In the genomic region with DNA sequence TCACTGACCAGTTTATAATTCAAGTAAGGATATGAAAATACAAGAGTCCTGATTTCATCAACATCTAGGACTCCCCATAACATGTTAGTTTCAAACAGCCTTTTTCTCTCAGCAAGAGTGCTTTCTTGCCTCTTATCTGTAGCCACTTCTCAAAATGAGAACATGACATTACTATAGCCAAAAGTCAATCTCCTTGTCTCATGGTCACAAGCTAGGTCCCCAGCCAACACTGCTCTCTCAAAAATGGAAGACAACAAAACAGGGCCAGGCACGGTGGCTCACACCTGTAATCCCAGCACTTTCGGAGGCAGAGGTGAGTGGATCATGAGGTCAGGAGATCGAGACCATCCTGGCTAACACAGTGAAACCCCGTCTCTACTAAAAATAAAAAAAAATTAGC, we compare ENCODE assay signal across 23 cellular contexts. TPM values are rescaled to one million over a fixed set of nuclear protein-coding genes. Genes with fewer than 3 reads are reported as not detected.
A peak's percentile ranks its signal among the peaks of the same experiment; 100 is the strongest.
DNase-seq lines count a peak whose midpoint lies in the region; ATAC-seq and TF ChIP-seq lines count a peak whose summit lies in the region.
"Had no signal": no experiment of that assay in that cellular context is flagged by ENCODE, and none has a peak within 500 bp of the region (broad histone marks: within the 10 kb centered on the region; RNA-seq: fewer than 3 reads in every experiment).

No MANE protein-coding gene starts in this region.

- TF ChIP-seq POLR2A in gastrocnemius medialis (IDR thresholded peaks at IDR 0.05): no peak

- H3K4me3 ChIP-seq in RWPE2 (ENCODE audit: severe bottlenecking) (no peak overlapping the region), gastrocnemius medialis (no peak overlapping the region)
- H3K4me3 ChIP-seq: smooth muscle cell, thoracic aorta had no signal

- peak overlapping the region; percentile 95 for H3K27ac ChIP-seq in RWPE2 (ENCODE audit: poor library complexity, severe bottlenecking)
- H3K27ac ChIP-seq in gastrocnemius medialis: peak overlapping the region; percentile 76 to 100 (median 94)
- H3K27ac ChIP-seq: thoracic aorta had no signal

- peaks cover 10% of the 10 kb centered on the region for H3K9me3 Mint-ChIP-seq in activated CD8-positive, alpha-beta T cell treated with anti-CD3 and anti-CD28 coated beads, Interleukin-2, amount 10 ng/mL, durations not matched to agents 7 days and 5 days (ENCODE audit: insufficient read depth)
- H3K9me3 Mint-ChIP-seq in activated CD8-positive, alpha-beta T cell treated with anti-CD3 and anti-CD28 coated beads for 36 hours: peaks cover 4% of the 10 kb centered on the region
- H3K9me3 Mint-ChIP-seq in progenitor cell of endocrine pancreas (ENCODE audit: low read depth): peaks cover 14% of the 10 kb centered on the region
- H3K9me3 Mint-ChIP-seq: dendritic cell treated with granulocyte-macrophage colony-stimulating factor and Interleukin-4, amounts not matched to agents 40 ng/mL and 50 ng/mL, for 4 days had no signal

- H3K27ac Mint-ChIP-seq in activated CD8-positive, alpha-beta T cell treated with anti-CD3 and anti-CD28 coated beads, Interleukin-2, amount 10 ng/mL, durations not matched to agents 7 days and 5 days: peak overlapping the region; percentile 26
- no peak overlapping the region for H3K27ac Mint-ChIP-seq in activated CD8-positive, alpha-beta T cell treated with anti-CD3 and anti-CD28 coated beads for 36 hours
- H3K27ac Mint-ChIP-seq in progenitor cell of endocrine pancreas: no peak overlapping the region

- intact Hi-C loops in activated CD8-positive, alpha-beta T cell treated with anti-CD3 and anti-CD28 coated beads for 36 hours (cut with micrococcal nuclease): no loop called here
- intact Hi-C loops in Right ventricle myocardium superior (cut with DNase I) (no loop called here), gastrocnemius medialis (cut with DNase I; ENCODE audit: low total_unique reads) (no loop called here)

- H3K4me1 Mint-ChIP-seq in activated CD8-positive, alpha-beta T cell treated with anti-CD3 and anti-CD28 coated beads, Interleukin-2, amount 10 ng/mL, durations not matched to agents 7 days and 5 days (ENCODE audit: low read depth): peaks cover 26% of the 10 kb centered on the region
- peaks cover 37% of the 10 kb centered on the region for H3K4me1 Mint-ChIP-seq in activated CD8-positive, alpha-beta T cell treated with anti-CD3 and anti-CD28 coated beads for 36 hours (ENCODE audit: low read depth)
- H3K4me1 Mint-ChIP-seq in progenitor cell of endocrine pancreas (ENCODE audit: low read depth): peaks cover 8% of the 10 kb centered on the region

- DNase-seq in activated CD8-positive, alpha-beta T cell treated with anti-CD3 and anti-CD28 coated beads, Interleukin-2, amount 10 ng/mL, durations not matched to agents 7 days and 5 days: no peak
- no peak for DNase-seq in activated CD8-positive, alpha-beta T cell treated with anti-CD3 and anti-CD28 coated beads for 36 hours
- DNase-seq in RWPE2 (ENCODE audit: low spot score): no peak
- DNase-seq in Right ventricle myocardium superior: no peak
- DNase-seq in gastrocnemius medialis: peak in 1 of 2 donors; percentile 29
- no peak for DNase-seq in germinal center (ENCODE audit: low spot score)
- DNase-seq in HuH-7 (ENCODE audit: low spot score): no peak
- no peak for DNase-seq in progenitor cell of endocrine pancreas (ENCODE audit: low spot score, unreplicated experiment)
- DNase-seq: 8988T; activated CD4-positive, alpha-beta T cell treated with anti-CD3 and anti-CD28 coated beads, Interleukin-2, amount 50 U/mL, for 1 hour; activated CD8-positive, alpha-beta memory T cell treated with anti-CD3 and anti-CD28 coated beads, Interleukin-2, amount 50 U/mL, for 4 hours; activated gamma-delta T cell; NCI-H1105; NCI-H2029; NCI-H2227 treated with DMSO at 0.1 percent for 48 hours; NCI-H82; posterior cingulate gyrus; SHP77 treated with DMSO at 0.1 percent for 48 hours; stimulated activated naive CD4-positive, alpha-beta T cell had no signal

- no peaks in the 10 kb centered on the region for H3K9me3 ChIP-seq in RWPE2 (ENCODE audit: severe bottlenecking)
- no peaks in the 10 kb centered on the region for H3K9me3 ChIP-seq in gastrocnemius medialis
- H3K9me3 ChIP-seq: thoracic aorta had no signal

- POLR2A ChIA-PET in activated CD8-positive, alpha-beta T cell treated with anti-CD3 and anti-CD28 coated beads, Interleukin-2, amount 10 ng/mL, durations not matched to agents 7 days and 5 days (lab: Charles Lee): interaction anchor here (1.5 kb wide), 1 partner anchor 17 kb away, joined by 5 read pairs; no protein-coding TSS in a partner anchor
- POLR2A ChIA-PET in activated CD8-positive, alpha-beta T cell treated with anti-CD3 and anti-CD28 coated beads for 36 hours (lab: Charles Lee): interaction anchor here (2.0 to 2.4 kb wide), 2 partner anchors 15 to 102 kb away, joined by 5 to 7 read pairs; partner anchors contain the start of gene RNU4ATAC

- no peak for ATAC-seq in activated CD8-positive, alpha-beta T cell treated with anti-CD3 and anti-CD28 coated beads, Interleukin-2, amount 10 ng/mL, durations not matched to agents 7 days and 5 days
- ATAC-seq in activated CD8-positive, alpha-beta T cell treated with anti-CD3 and anti-CD28 coated beads for 36 hours: no peak
- ATAC-seq in RWPE2 (ENCODE audit: low read depth) (no peak), Right ventricle myocardium superior (ENCODE audit: poor library complexity) (peak; percentile 85), gastrocnemius medialis (peak; percentile 57 to 63)
- ATAC-seq: left lobe of liver had no signal

- H3K4me3 Mint-ChIP-seq in activated CD8-positive, alpha-beta T cell treated with anti-CD3 and anti-CD28 coated beads, Interleukin-2, amount 10 ng/mL, durations not matched to agents 7 days and 5 days: no peak overlapping the region
- no peak overlapping the region for H3K4me3 Mint-ChIP-seq in activated CD8-positive, alpha-beta T cell treated with anti-CD3 and anti-CD28 coated beads for 36 hours
- no peak overlapping the region for H3K4me3 Mint-ChIP-seq in progenitor cell of endocrine pancreas (ENCODE audit: low read depth)
- H3K4me3 Mint-ChIP-seq: dendritic cell treated with granulocyte-macrophage colony-stimulating factor and Interleukin-4, amounts not matched to agents 40 ng/mL and 50 ng/mL, for 4 days had no signal

- TF ChIP-seq CTCF in activated CD8-positive, alpha-beta T cell treated with anti-CD3 and anti-CD28 coated beads for 36 hours (IDR thresholded peaks at IDR 0.05): no peak
- TF ChIP-seq CTCF in RWPE2 (IDR thresholded peaks at IDR 0.05; ENCODE audit: poor library complexity, severe bottlenecking) (no peak), gastrocnemius medialis (IDR thresholded peaks at IDR 0.05 in 4 of 5, conservative IDR thresholded peaks at IDR 0.05 in 1 of 5) (no peak), progenitor cell of endocrine pancreas (IDR thresholded peaks at IDR 0.05; ENCODE audit: unreplicated experiment) (no peak)

- H3K36me3 Mint-ChIP-seq in activated CD8-positive, alpha-beta T cell treated with anti-CD3 and anti-CD28 coated beads, Interleukin-2, amount 10 ng/mL, durations not matched to agents 7 days and 5 days (ENCODE audit: low read depth): peaks cover 13% of the 10 kb centered on the region
- H3K36me3 Mint-ChIP-seq in activated CD8-positive, alpha-beta T cell treated with anti-CD3 and anti-CD28 coated beads for 36 hours (ENCODE audit: low read depth): peaks cover 8% of the 10 kb centered on the region
- peaks cover 13% of the 10 kb centered on the region for H3K36me3 Mint-ChIP-seq in progenitor cell of endocrine pancreas (ENCODE audit: insufficient read depth)

- H3K27me3 ChIP-seq in RWPE2 (ENCODE audit: insufficient read depth, poor library complexity, severe bottlenecking): no peaks in the 10 kb centered on the region
- no peaks in the 10 kb centered on the region for H3K27me3 ChIP-seq in gastrocnemius medialis

- H3K27me3 Mint-ChIP-seq in activated CD8-positive, alpha-beta T cell treated with anti-CD3 and anti-CD28 coated beads, Interleukin-2, amount 10 ng/mL, durations not matched to agents 7 days and 5 days (ENCODE audit: low read depth): no peaks in the 10 kb centered on the region
- H3K27me3 Mint-ChIP-seq in activated CD8-positive, alpha-beta T cell treated with anti-CD3 and anti-CD28 coated beads for 36 hours: no peaks in the 10 kb centered on the region
- H3K27me3 Mint-ChIP-seq in progenitor cell of endocrine pancreas: no peaks in the 10 kb centered on the region
- H3K27me3 Mint-ChIP-seq: dendritic cell treated with granulocyte-macrophage colony-stimulating factor and Interleukin-4, amounts not matched to agents 40 ng/mL and 50 ng/mL, for 4 days had no signal

- H3K4me1 ChIP-seq in RWPE2 (ENCODE audit: insufficient read depth, poor library complexity, severe bottlenecking): peaks cover 30% of the 10 kb centered on the region
- peaks cover 51 to 54% of the 10 kb centered on the region in 2 donors for H3K4me1 ChIP-seq in gastrocnemius medialis

- CTCF ChIA-PET in activated CD8-positive, alpha-beta T cell treated with anti-CD3 and anti-CD28 coated beads, Interleukin-2, amount 10 ng/mL, durations not matched to agents 7 days and 5 days (lab: Charles Lee): interaction anchor here (1.5 kb wide), 1 partner anchor 11 kb away, joined by 4 read pairs; no protein-coding TSS in a partner anchor
- CTCF ChIA-PET in activated CD8-positive, alpha-beta T cell treated with anti-CD3 and anti-CD28 coated beads for 36 hours (lab: Charles Lee): interaction anchor here (1.3 kb wide), 1 partner anchor 15 kb away, joined by 4 read pairs; no protein-coding TSS in a partner anchor

- in situ Hi-C loops in gastrocnemius medialis (cut with MboI; ENCODE audit: low sequenced_read_pairs in 4 of 4): loop anchor here in 1 of 4 donors (25.0 kb wide), 1 partner anchor 96 kb away; the partner anchor contains the start of gene RNU4ATAC

- H3K36me3 ChIP-seq in RWPE2 (ENCODE audit: low read depth) (no peaks in the 10 kb centered on the region), gastrocnemius medialis (no peaks in the 10 kb centered on the region)

RNA-seq across cellular contexts. Expression of gene CLASP1, which starts 15.8 kb away (rescaled TPM):
- 10 to 100 TPM; 62.3 to 65.2 TPM for total RNA-seq in activated CD8-positive, alpha-beta T cell treated with anti-CD3 and anti-CD28 coated beads, Interleukin-2, amount 10 ng/mL, durations not matched to agents 7 days and 5 days
- 10 to 100 TPM; 60.3 to 61.4 TPM for total RNA-seq in activated CD8-positive, alpha-beta T cell treated with anti-CD3 and anti-CD28 coated beads for 36 hours
- total RNA-seq in Right ventricle myocardium superior (58.3 TPM), gastrocnemius medialis (10 to 100 TPM; 50.1 to 73.9 (median 61.4) TPM), progenitor cell of endocrine pancreas (98.4 and 102 TPM in 2 replicates)

Comparison
In these comparisons a context has a peak if more than half of its experiments do, and no peak if none do; other contexts are left out.
1. ATAC-seq: peak in Right ventricle myocardium superior (single experiment) and gastrocnemius medialis (2 of 2); none in activated CD8-positive, alpha-beta T cell treated with anti-CD3 and anti-CD28 coated beads, Interleukin-2, amount 10 ng/mL, durations not matched to agents 7 days and 5 days (single experiment), activated CD8-positive, alpha-beta T cell treated with anti-CD3 and anti-CD28 coated beads for 36 hours (single experiment) and RWPE2 (single experiment).